In the genomic region with DNA sequence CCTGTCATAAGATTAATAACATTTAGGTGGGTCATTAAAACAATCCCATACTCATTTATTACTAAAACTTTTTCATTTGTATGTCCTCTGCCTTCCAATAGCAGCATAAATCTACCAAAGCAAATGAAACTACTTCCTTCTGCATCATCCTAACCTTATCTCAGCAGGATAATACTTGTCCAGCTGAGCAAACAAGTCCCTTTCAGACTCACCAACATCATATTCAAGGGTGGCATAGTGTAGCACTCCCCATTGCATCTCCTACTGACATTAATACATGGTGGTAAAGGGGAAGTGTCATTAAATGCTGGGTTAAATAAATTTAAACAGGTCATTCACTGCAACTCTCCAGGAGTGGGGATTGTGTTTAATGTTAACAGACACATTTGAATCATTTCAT, we compare ENCODE assay signal across 27 cellular contexts. TPM values are rescaled to one million over a fixed set of nuclear protein-coding genes. Genes with fewer than 3 reads are reported as not detected.
DNase-seq lines count a peak whose midpoint lies in the region; ATAC-seq and TF ChIP-seq lines count a peak whose summit lies in the region.
"Had no signal": no experiment of that assay in that cellular context is flagged by ENCODE, and none has a peak within 500 bp of the region (broad histone marks: within the 10 kb centered on the region; RNA-seq: fewer than 3 reads in every experiment).

No MANE protein-coding gene starts in this region.

- POLR2A ChIA-PET in PC-3 (lab: Charles Lee; ENCODE audit: unreplicated experiment): no interaction called here

- no peaks in the 10 kb centered on the region for H3K9me3 ChIP-seq in PC-3 (ENCODE audit: low read length)
- H3K9me3 ChIP-seq: upper lobe of right lung had no signal

- H3K27me3 ChIP-seq in PC-3 (ENCODE audit: low read length): no peaks in the 10 kb centered on the region

- peak overlapping the region; percentile 50 for H3K9ac ChIP-seq in PC-3 (ENCODE audit: low read length)
- H3K9ac ChIP-seq: GM23248, parathyroid adenoma had no signal

- no peak overlapping the region; the same call in 1 of the 2 replicates for H3K4me3 ChIP-seq in PC-3 (ENCODE audit: low read length)
- H3K4me3 ChIP-seq: GM23248, upper lobe of right lung had no signal

- no peak overlapping the region for H2AFZ ChIP-seq in PC-3 (ENCODE audit: low read length)
- H2AFZ ChIP-seq: GM23248, parathyroid adenoma had no signal

- H3K4me2 ChIP-seq in PC-3 (ENCODE audit: low read length): peak overlapping the region; percentile 77

- peak; percentile 38 for DNase-seq in COLO668 (lab: John Stamatoyannopoulos, UW; ENCODE audit: unreplicated experiment)
- DNase-seq in NCI-H1417 (lab: John Stamatoyannopoulos, UW): peak in 2 of 3 experiments; percentile 61 to 94
- peak; percentile 9 for DNase-seq in NCI-H2196 treated with DMSO at 0.1 percent for 48 hours (lab: John Stamatoyannopoulos, UW; ENCODE audit: unreplicated experiment)
- DNase-seq in PC-3: peak; percentile 27
- no peak for DNase-seq in T-helper 1 cell
- DNase-seq in AML-193 (lab: John Stamatoyannopoulos, UW): no peak
- DNase-seq: 8988T; activated CD4-positive, CD25-positive, alpha-beta regulatory T cell; activated naive CD4-positive, alpha-beta T cell; activated T-cell treated with anti-CD3 and anti-CD28 coated beads, Interleukin-2, amount 50 U/mL, for 72 hours; cerebellar nuclear complex; dermis blood vessel endothelial cell; endodermal cell; GM23248; IMR-90; NCI-H2107; NCI-H526 treated with DMSO at 0.1 percent for 48 hours; RPMI8226; small intestine; stimulated activated naive CD4-positive, alpha-beta T cell; T-cell; upper lobe of right lung had no signal

- no peak for TF ChIP-seq CTCF in PC-3 (conservative IDR thresholded peaks at IDR 0.05; ENCODE audit: low read depth, low read length)

- no peaks in the 10 kb centered on the region for H3K9me2 ChIP-seq in PC-3 (replicated peaks; ENCODE audit: low read length)

- no peaks in the 10 kb centered on the region for H3F3A ChIP-seq in PC-3 (ENCODE audit: low read length, unreplicated experiment)

- H3K36me3 ChIP-seq in PC-3 (ENCODE audit: low read depth, low read length): no peaks in the 10 kb centered on the region
- H3K36me3 ChIP-seq: upper lobe of right lung had no signal

- H3K4me1 ChIP-seq in PC-3 (ENCODE audit: insufficient read depth, low read length): peaks cover 38% of the 10 kb centered on the region
- H3K4me1 ChIP-seq: parathyroid adenoma had no signal

- peak; percentile 55 for ATAC-seq in PC-3
- no peak for ATAC-seq in HG03280 (IDR thresholded peaks at IDR 0.05; ENCODE audit: unreplicated experiment)
- no peak for ATAC-seq in HG03039 (IDR thresholded peaks at IDR 0.05; ENCODE audit: unreplicated experiment)
- ATAC-seq: activated T-cell treated with anti-CD3 and anti-CD28 coated beads, Interleukin-2, amount 50 U/mL, for 72 hours; left lobe of liver; T-cell; upper lobe of right lung had no signal

- no peaks in the 10 kb centered on the region; the same call in 1 of the 2 replicates for H4K20me1 ChIP-seq in PC-3 (ENCODE audit: low read length)

- intact Hi-C loops in PC-3 (cut with micrococcal nuclease): no loop called here

- no TSS peak for BruUV-seq in PC-3 (replicated peaks; lab: Mats Ljungman, UMichigan)

- CTCF ChIA-PET in PC-3 (lab: Charles Lee): interaction anchor here (1.2 kb wide), 1 partner anchor 39 kb away, joined by 3 read pairs; no protein-coding TSS in a partner anchor

- H3K79me2 ChIP-seq in PC-3 (ENCODE audit: low read length): peaks cover 15% of the 10 kb centered on the region

- H3K27ac ChIP-seq in PC-3 (ENCODE audit: low read length): peak overlapping the region; percentile 87
- H3K27ac ChIP-seq: C4-2B, GM23248, parathyroid adenoma, upper lobe of right lung had no signal

RNA-seq across cellular contexts. Expression of gene MINDY3, which starts 3.4 kb away (rescaled TPM):
- total RNA-seq in PC-3 (2014; rRNA removed): 9.5 and 9.9 TPM in 2 replicates

Comparison
In these comparisons a context has a peak if more than half of its experiments do, and no peak if none do; other contexts are left out.
1. DNase-seq: peak in COLO668 (single experiment), NCI-H1417 (2 of 3), NCI-H2196 treated with DMSO at 0.1 percent for 48 hours (single experiment) and PC-3 (single experiment); none in T-helper 1 cell (0 of 5) and AML-193 (0 of 2).